17 cellular contexts compared by ENCODE assay signal in genomic region chr16:81511371-81511770, GRCh38.
DNase-seq lines count a peak whose midpoint lies in the region; ATAC-seq and TF ChIP-seq lines count a peak whose summit lies in the region.
"Had no signal": no experiment of that assay in that cellular context is flagged by ENCODE, and none has a peak within 500 bp of the region (broad histone marks: within the 10 kb centered on the region; RNA-seq: fewer than 3 reads in every experiment).

No MANE protein-coding gene starts in this region.

- peaks cover 26% of the 10 kb centered on the region for H3K4me1 Mint-ChIP-seq in activated naive CD8-positive, alpha-beta T cell treated with anti-CD3 and anti-CD28 coated beads, Interleukin-2, amount 50 U/mL, for 24 hours

- no peaks in the 10 kb centered on the region for H3K9me3 Mint-ChIP-seq in activated naive CD8-positive, alpha-beta T cell treated with anti-CD3 and anti-CD28 coated beads, Interleukin-2, amount 50 U/mL, for 24 hours
- H3K9me3 Mint-ChIP-seq: activated T-cell treated with anti-CD3 and anti-CD28 coated beads, Interleukin-2, amount 50 U/mL, for 4 hours had no signal

- H3K4me3 Mint-ChIP-seq in activated naive CD8-positive, alpha-beta T cell treated with anti-CD3 and anti-CD28 coated beads, Interleukin-2, amount 50 U/mL, for 24 hours: no peak overlapping the region
- H3K4me3 Mint-ChIP-seq: activated T-cell treated with anti-CD3 and anti-CD28 coated beads, Interleukin-2, amount 50 U/mL, for 4 hours had no signal

- H3K4me3 ChIP-seq in BJ (ENCODE audit: low read depth, low read length) (no peak overlapping the region), choroid plexus epithelial cell (ENCODE audit: low read depth, low read length) (no peak overlapping the region)
- H3K4me3 ChIP-seq: cardiac muscle cell, K562, left lung, vagina had no signal

- CTCF ChIA-PET in BJ (lab: Yijun Ruan, JAX): no interaction called here

- peak; percentile 65 for ATAC-seq in left colon
- ATAC-seq in activated naive CD8-positive, alpha-beta T cell treated with anti-CD3 and anti-CD28 coated beads, Interleukin-2, amount 50 U/mL, for 24 hours: no peak
- ATAC-seq in HG03432 (IDR thresholded peaks at IDR 0.05; ENCODE audit: unreplicated experiment): no peak
- ATAC-seq: activated CD4-positive, CD25-positive, alpha-beta regulatory T cell treated with anti-CD3 and anti-CD28 coated beads, Interleukin-2, amount 50 U/mL, for 24 hours; activated T-cell treated with anti-CD3 and anti-CD28 coated beads, Interleukin-2, amount 50 U/mL, for 4 hours; K562; left lung had no signal

- DNase-seq in BJ (ENCODE audit: low read depth) (peak; percentile 73), M059J (ENCODE audit: low read depth) (peak; percentile 79), choroid plexus epithelial cell (ENCODE audit: low read depth) (peak; percentile 81), left colon (no peak), NOMO-1 treated with dmso at 0.1 percent for 144 hours (lab: John Stamatoyannopoulos, UW; ENCODE audit: unreplicated experiment) (no peak), germinal center (ENCODE audit: low spot score) (no peak)
- DNase-seq in activated naive CD8-positive, alpha-beta T cell treated with anti-CD3 and anti-CD28 coated beads, Interleukin-2, amount 50 U/mL, for 24 hours: no peak
- DNase-seq: activated T-cell treated with anti-CD3 and anti-CD28 coated beads, Interleukin-2, amount 50 U/mL, for 4 hours; left lung; NCI-H1694 treated with DMSO at 0.1 percent for 48 hours; NCI-H82; nucleus accumbens had no signal

- H3K27ac Mint-ChIP-seq in activated naive CD8-positive, alpha-beta T cell treated with anti-CD3 and anti-CD28 coated beads, Interleukin-2, amount 50 U/mL, for 24 hours: no peak overlapping the region

- no peaks in the 10 kb centered on the region for H3K36me3 Mint-ChIP-seq in activated naive CD8-positive, alpha-beta T cell treated with anti-CD3 and anti-CD28 coated beads, Interleukin-2, amount 50 U/mL, for 24 hours (ENCODE audit: low read depth)

- peaks cover 3% of the 10 kb centered on the region; the same call in 1 of the 2 replicates for H3K36me3 ChIP-seq in BJ (ENCODE audit: control insufficient read depth, insufficient read depth, low read length)
- H3K36me3 ChIP-seq: cardiac muscle cell, vagina had no signal

- TF ChIP-seq CTCF in BJ (IDR thresholded peaks at IDR 0.05; ENCODE audit: insufficient read depth, low read depth, low read length) (no peak), choroid plexus epithelial cell (conservative IDR thresholded peaks at IDR 0.05; ENCODE audit: low read depth, low read length) (no peak)

- intact Hi-C loops in left colon (cut with DNase I, micrococcal nuclease): no loop called here

- H3K27me3 ChIP-seq in BJ (ENCODE audit: control insufficient read depth, insufficient read depth, low read length): no peaks in the 10 kb centered on the region
- H3K27me3 ChIP-seq: cardiac muscle cell, left lung, vagina had no signal

- no peaks in the 10 kb centered on the region for H3K27me3 Mint-ChIP-seq in activated naive CD8-positive, alpha-beta T cell treated with anti-CD3 and anti-CD28 coated beads, Interleukin-2, amount 50 U/mL, for 24 hours

- POLR2A ChIA-PET in BJ (lab: Charles Lee): no interaction called here

Comparison
In these comparisons a context has a peak if more than half of its experiments do, and no peak if none do; other contexts are left out.
1. DNase-seq: peak in BJ (single experiment), M059J (single experiment) and choroid plexus epithelial cell (single experiment); none in left colon (0 of 2), activated naive CD8-positive, alpha-beta T cell treated with anti-CD3 and anti-CD28 coated beads, Interleukin-2, amount 50 U/mL, for 24 hours (single experiment), NOMO-1 treated with dmso at 0.1 percent for 144 hours (single experiment) and germinal center (single experiment).